8 cellular contexts compared by ENCODE assay signal in genomic region chr6:137799950-137800568, GRCh38.
DNase-seq lines count a peak whose midpoint lies in the region; FAIRE-seq and TF ChIP-seq lines count a peak whose summit lies in the region.

No MANE protein-coding gene starts in this region.

- H3K27ac ChIP-seq in OCI-LY1 (ENCODE audit: low read depth, low read length, poor library complexity, severe bottlenecking) (no peak overlapping the region), cardiac muscle cell (peak overlapping the region; percentile 87), small intestine (ENCODE audit: low read depth in 1 of 2, low read length in 1 of 2) (no peak overlapping the region)

- WGBS in small intestine, 3 donors: 90 to 91% (median 90%) methylated on average over 3 of the region's 3 CpGs

- peaks cover 19% of the 10 kb centered on the region for H3K4me1 Mint-ChIP-seq in endothelial cell (ENCODE audit: unreplicated experiment)

- no peaks in the 10 kb centered on the region for H3F3A ChIP-seq in OCI-LY1 (ENCODE audit: insufficient read depth, low read length)

- H3K4me3 Mint-ChIP-seq in endothelial cell (ENCODE audit: unreplicated experiment): no peak overlapping the region

- peaks cover 2% of the 10 kb centered on the region for H3K27me3 Mint-ChIP-seq in endothelial cell (ENCODE audit: unreplicated experiment)

- H3K9me3 ChIP-seq in OCI-LY1 (ENCODE audit: low read length) (no peaks in the 10 kb centered on the region), cardiac muscle cell (ENCODE audit: low read depth) (no peaks in the 10 kb centered on the region), small intestine (ENCODE audit: control insufficient read depth, low read depth) (no peaks in the 10 kb centered on the region)

- H3K36me3 ChIP-seq in H7 (replicated peaks; ENCODE audit: control insufficient read depth, insufficient read depth, low read length) (no peaks in the 10 kb centered on the region), OCI-LY1 (ENCODE audit: insufficient read depth, low read length) (no peaks in the 10 kb centered on the region), cardiac muscle cell (no peaks in the 10 kb centered on the region), small intestine (ENCODE audit: control insufficient read depth in 2 of 2, insufficient read depth in 2 of 2, low read length in 2 of 2) (no peaks in the 10 kb centered on the region)

- no peak overlapping the region for H3K9ac ChIP-seq in OCI-LY1 (ENCODE audit: low read length)

- H3K27me3 ChIP-seq in H7 (ENCODE audit: control insufficient read depth, insufficient read depth, low read length) (no peaks in the 10 kb centered on the region), OCI-LY1 (ENCODE audit: insufficient read depth, low read length) (no peaks in the 10 kb centered on the region), cardiac muscle cell (no peaks in the 10 kb centered on the region), small intestine (ENCODE audit: control insufficient read depth in 2 of 2, insufficient read depth in 2 of 2, low read length in 2 of 2) (no peaks in the 10 kb centered on the region)

- no peak overlapping the region for H3K4me2 ChIP-seq in OCI-LY1 (ENCODE audit: low read length)

- H3K9me2 ChIP-seq in OCI-LY1 (ENCODE audit: low read depth, low read length): no peaks in the 10 kb centered on the region

- DNase-seq in GDM1 (lab: John Stamatoyannopoulos, UW): peak; percentile 40
- peak; percentile 22 for DNase-seq in H7
- peak; percentile 47 for DNase-seq in activated gamma-delta T cell treated with anti-CD3 and anti-CD28 coated beads, Interleukin-2, amount 50 U/mL, for 16 hours (ENCODE audit: low read depth)
- peak; percentile 33 to 80 for DNase-seq in cardiac muscle cell (ENCODE audit: low read depth in 1 of 2, low spot score in 1 of 2)
- peak; percentile 76 for DNase-seq in small intestine
- no peak for DNase-seq in NCI-H2107 (lab: John Stamatoyannopoulos, UW)
- no peak for DNase-seq in endothelial cell (ENCODE audit: low spot score)

- H4K20me1 ChIP-seq in OCI-LY1 (ENCODE audit: insufficient read depth, low read length): no peaks in the 10 kb centered on the region

- H3K27ac Mint-ChIP-seq in endothelial cell (ENCODE audit: unreplicated experiment): no peak overlapping the region

- TF ChIP-seq CTCF in OCI-LY1 (IDR thresholded peaks at IDR 0.05; ENCODE audit: low read length) (peak; percentile 75), cardiac muscle cell (IDR thresholded peaks at IDR 0.05; ENCODE audit: low read depth, low read length) (peak; percentile 66), endothelial cell (IDR thresholded peaks at IDR 0.05; ENCODE audit: unreplicated experiment) (no peak)

- H3K4me3 ChIP-seq in H7 (ENCODE audit: insufficient read depth, low read depth, low read length): no peak overlapping the region
- H3K4me3 ChIP-seq in OCI-LY1 (ENCODE audit: low read depth, low read length, poor library complexity, severe bottlenecking): no peak overlapping the region
- H3K4me3 ChIP-seq in cardiac muscle cell: no peak overlapping the region
- H3K4me3 ChIP-seq in small intestine (ENCODE audit: low read depth in 1 of 2, low read length in 2 of 2): no peak overlapping the region

- H3K9me3 Mint-ChIP-seq in endothelial cell (ENCODE audit: unreplicated experiment): no peaks in the 10 kb centered on the region

- H3K4me1 ChIP-seq in OCI-LY1 (ENCODE audit: insufficient read depth, low read length, severe bottlenecking): no peaks in the 10 kb centered on the region
- peaks cover 25% of the 10 kb centered on the region for H3K4me1 ChIP-seq in cardiac muscle cell (ENCODE audit: low read depth)
- H3K4me1 ChIP-seq in small intestine (ENCODE audit: control insufficient read depth in 2 of 2, insufficient read depth in 1 of 2, low read depth in 1 of 2, low read length in 1 of 2): peaks cover 2 to 4% of the 10 kb centered on the region in 2 donors

- H2AFZ ChIP-seq in OCI-LY1 (ENCODE audit: low read length): no peak overlapping the region

- FAIRE-seq in small intestine (lab: Jason Lieb, UNC): no peak

- no peaks in the 10 kb centered on the region for H3K36me3 Mint-ChIP-seq in endothelial cell (ENCODE audit: low read depth, unreplicated experiment)

- H3K79me2 ChIP-seq in OCI-LY1 (ENCODE audit: insufficient read depth, low read length): no peaks in the 10 kb centered on the region

Comparison
In these comparisons a context has a peak if more than half of its experiments do, and no peak if none do; other contexts are left out.
1. DNase-seq: peak in GDM1 (single experiment), H7 (single experiment), activated gamma-delta T cell treated with anti-CD3 and anti-CD28 coated beads, Interleukin-2, amount 50 U/mL, for 16 hours (single experiment), cardiac muscle cell (2 of 2) and small intestine (single experiment); none in NCI-H2107 (single experiment) and endothelial cell (single experiment).